16 cellular contexts compared by ENCODE assay signal in genomic region chr9:19516348-19516747, GRCh38.
A peak's percentile ranks its signal among the peaks of the same experiment; 100 is the strongest.
DNase-seq lines count a peak whose midpoint lies in the region; ATAC-seq lines count a peak whose summit lies in the region.
"Had no signal": no experiment of that assay in that cellular context is flagged by ENCODE, and none has a peak within 500 bp of the region (broad histone marks: within the 10 kb centered on the region; RNA-seq: fewer than 3 reads in every experiment).

No MANE protein-coding gene starts in this region.

- peak overlapping the region; percentile 16 for H3K27ac ChIP-seq in angular gyrus (ENCODE audit: low read depth, low read length)
- H3K27ac ChIP-seq: 22Rv1; BLaER1 treated with 17β-estradiol and CSF1 and Interleukin-3, amounts not matched to agents 10 nM and 100 nM had no signal

- H3K27me3 Mint-ChIP-seq in activated CD4-positive, alpha-beta T cell treated with anti-CD3 and anti-CD28 coated beads for 36 hours = peaks cover 8% of the 10 kb centered on the region
- peaks cover 7% of the 10 kb centered on the region for H3K27me3 Mint-ChIP-seq in activated naive CD4-positive, alpha-beta T cell treated with anti-CD3 and anti-CD28 coated beads, Interleukin-2, amount 10 ng/mL, durations not matched to agents 7 days and 5 days
- peaks cover 31% of the 10 kb centered on the region for H3K27me3 Mint-ChIP-seq in stimulated activated naive CD8-positive, alpha-beta T cell treated with anti-CD3 and anti-CD28 coated beads, Interleukin-15, amount 100 ng/mL, for 72 hours

- H3K36me3 Mint-ChIP-seq in activated CD4-positive, alpha-beta T cell treated with anti-CD3 and anti-CD28 coated beads for 36 hours (ENCODE audit: low read depth) = no peaks in the 10 kb centered on the region
- H3K36me3 Mint-ChIP-seq in activated naive CD4-positive, alpha-beta T cell treated with anti-CD3 and anti-CD28 coated beads, Interleukin-2, amount 50 U/mL, for 72 hours = peaks cover 0 to 5% of the 10 kb centered on the region in 2 donors
- no peaks in the 10 kb centered on the region for H3K36me3 Mint-ChIP-seq in activated naive CD4-positive, alpha-beta T cell treated with anti-CD3 and anti-CD28 coated beads, Interleukin-2, amount 10 ng/mL, durations not matched to agents 7 days and 5 days

- ATAC-seq in activated CD4-positive, alpha-beta T cell treated with anti-CD3 and anti-CD28 coated beads for 36 hours = peak; percentile 81
- peak; percentile 83 to 92 for ATAC-seq in activated naive CD4-positive, alpha-beta T cell treated with anti-CD3 and anti-CD28 coated beads, Interleukin-2, amount 50 U/mL, for 72 hours
- peak; percentile 90 for ATAC-seq in stimulated activated naive CD8-positive, alpha-beta T cell treated with anti-CD3 and anti-CD28 coated beads, Interleukin-15, amount 100 ng/mL, for 72 hours
- ATAC-seq: K562 had no signal

- POLR2A ChIA-PET in activated CD4-positive, alpha-beta T cell treated with anti-CD3 and anti-CD28 coated beads for 36 hours (lab: Charles Lee) = no interaction called here

- peak; percentile 36 for DNase-seq in activated CD4-positive, alpha-beta T cell treated with anti-CD3 and anti-CD28 coated beads for 36 hours
- no peak for DNase-seq in activated CD4-positive, alpha-beta T cell treated with anti-CD3 and anti-CD28 coated beads, Interleukin-2, amount 50 U/mL, for 4 hours
- DNase-seq in activated naive CD4-positive, alpha-beta T cell treated with anti-CD3 and anti-CD28 coated beads, Interleukin-2, amount 50 U/mL, for 72 hours (ENCODE audit: low spot score in 2 of 2) = no peak
- no peak for DNase-seq in activated naive CD4-positive, alpha-beta T cell treated with anti-CD3 and anti-CD28 coated beads, Interleukin-2, amount 10 ng/mL, durations not matched to agents 7 days and 5 days
- DNase-seq in stimulated activated naive CD8-positive, alpha-beta T cell treated with anti-CD3 and anti-CD28 coated beads, Interleukin-15, amount 100 ng/mL, for 72 hours = peak in 1 of 2 donors; percentile 33
- DNase-seq in EL (no peak), NCI-H2227 (lab: John Stamatoyannopoulos, UW; ENCODE audit: unreplicated experiment) (no peak)
- DNase-seq: DMS 273 treated with DMSO at 0.1 percent for 48 hours, NCI-H1048, NCI-H146, NCI-H226, NCI-H526 had no signal

- H3K9me3 Mint-ChIP-seq in activated CD4-positive, alpha-beta T cell treated with anti-CD3 and anti-CD28 coated beads for 36 hours (ENCODE audit: low read depth) = no peaks in the 10 kb centered on the region
- H3K9me3 Mint-ChIP-seq in activated naive CD4-positive, alpha-beta T cell treated with anti-CD3 and anti-CD28 coated beads, Interleukin-2, amount 50 U/mL, for 72 hours = no peaks in the 10 kb centered on the region
- H3K9me3 Mint-ChIP-seq in activated naive CD4-positive, alpha-beta T cell treated with anti-CD3 and anti-CD28 coated beads, Interleukin-2, amount 10 ng/mL, durations not matched to agents 7 days and 5 days = no peaks in the 10 kb centered on the region
- peaks cover 0 to 4% of the 10 kb centered on the region in 2 donors for H3K9me3 Mint-ChIP-seq in stimulated activated naive CD8-positive, alpha-beta T cell treated with anti-CD3 and anti-CD28 coated beads, Interleukin-15, amount 100 ng/mL, for 72 hours

- peaks cover 23% of the 10 kb centered on the region for H3K4me1 Mint-ChIP-seq in activated CD4-positive, alpha-beta T cell treated with anti-CD3 and anti-CD28 coated beads for 36 hours
- H3K4me1 Mint-ChIP-seq in activated naive CD4-positive, alpha-beta T cell treated with anti-CD3 and anti-CD28 coated beads, Interleukin-2, amount 10 ng/mL, durations not matched to agents 7 days and 5 days = peaks cover 19% of the 10 kb centered on the region
- peaks cover 29% of the 10 kb centered on the region for H3K4me1 Mint-ChIP-seq in stimulated activated naive CD8-positive, alpha-beta T cell treated with anti-CD3 and anti-CD28 coated beads, Interleukin-15, amount 100 ng/mL, for 72 hours

- CTCF ChIA-PET in activated CD4-positive, alpha-beta T cell treated with anti-CD3 and anti-CD28 coated beads for 36 hours (lab: Charles Lee) = no interaction called here
- CTCF ChIA-PET in activated naive CD4-positive, alpha-beta T cell treated with anti-CD3 and anti-CD28 coated beads, Interleukin-2, amount 10 ng/mL, durations not matched to agents 7 days and 5 days (lab: Charles Lee) = no interaction called here

- H3K4me3 Mint-ChIP-seq in activated CD4-positive, alpha-beta T cell treated with anti-CD3 and anti-CD28 coated beads for 36 hours = no peak overlapping the region
- H3K4me3 Mint-ChIP-seq in activated naive CD4-positive, alpha-beta T cell treated with anti-CD3 and anti-CD28 coated beads, Interleukin-2, amount 10 ng/mL, durations not matched to agents 7 days and 5 days = no peak overlapping the region
- peak overlapping the region in 1 of 2 donors; percentile 42 for H3K4me3 Mint-ChIP-seq in stimulated activated naive CD8-positive, alpha-beta T cell treated with anti-CD3 and anti-CD28 coated beads, Interleukin-15, amount 100 ng/mL, for 72 hours

- intact Hi-C loops in activated CD4-positive, alpha-beta T cell treated with anti-CD3 and anti-CD28 coated beads for 36 hours (cut with DNase I, micrococcal nuclease) = loop anchor here (2.0 to 5.0 kb wide), 2 partner anchors 24 to 1041 kb away; no protein-coding TSS in a partner anchor

- H3K27ac Mint-ChIP-seq in activated CD4-positive, alpha-beta T cell treated with anti-CD3 and anti-CD28 coated beads for 36 hours = peak overlapping the region; percentile 45
- peak overlapping the region; percentile 2 to 55 for H3K27ac Mint-ChIP-seq in activated naive CD4-positive, alpha-beta T cell treated with anti-CD3 and anti-CD28 coated beads, Interleukin-2, amount 50 U/mL, for 72 hours
- H3K27ac Mint-ChIP-seq in activated naive CD4-positive, alpha-beta T cell treated with anti-CD3 and anti-CD28 coated beads, Interleukin-2, amount 10 ng/mL, durations not matched to agents 7 days and 5 days = no peak overlapping the region
- no peak overlapping the region for H3K27ac Mint-ChIP-seq in stimulated activated naive CD8-positive, alpha-beta T cell treated with anti-CD3 and anti-CD28 coated beads, Interleukin-15, amount 100 ng/mL, for 72 hours

Comparison
In these comparisons a context has a peak if more than half of its experiments do, and no peak if none do; other contexts are left out.
1. H3K27ac Mint-ChIP-seq: peak in activated CD4-positive, alpha-beta T cell treated with anti-CD3 and anti-CD28 coated beads for 36 hours (single experiment) and activated naive CD4-positive, alpha-beta T cell treated with anti-CD3 and anti-CD28 coated beads, Interleukin-2, amount 50 U/mL, for 72 hours (2 of 2); none in activated naive CD4-positive, alpha-beta T cell treated with anti-CD3 and anti-CD28 coated beads, Interleukin-2, amount 10 ng/mL, durations not matched to agents 7 days and 5 days (single experiment) and stimulated activated naive CD8-positive, alpha-beta T cell treated with anti-CD3 and anti-CD28 coated beads, Interleukin-15, amount 100 ng/mL, for 72 hours (0 of 2).
2. Peak in every context shown above with its lines, with median percentiles within 50 percentile points of each other: ATAC-seq.